ENCODE assay signal across 18 cellular contexts in the genomic region with DNA sequence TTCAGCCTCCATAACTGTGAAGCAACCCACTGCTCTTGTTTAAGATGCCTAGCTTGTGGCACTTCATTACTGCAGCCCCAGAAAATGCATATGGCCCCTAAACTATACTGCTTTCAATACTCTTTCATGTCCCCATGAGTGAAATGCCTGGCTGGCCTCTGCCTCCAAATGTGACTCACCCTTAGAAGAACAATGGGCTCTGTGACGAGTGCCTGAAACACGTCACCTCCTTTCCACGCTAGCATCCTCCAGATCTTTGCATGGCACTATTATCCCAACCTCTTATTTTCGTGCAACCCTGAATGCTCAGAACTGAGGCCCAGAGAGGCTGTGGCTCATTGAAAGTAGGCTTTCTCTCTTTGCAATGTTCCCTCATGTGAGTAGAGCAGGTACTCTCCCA.
DNase-seq lines count a peak whose midpoint lies in the region; ATAC-seq and TF ChIP-seq lines count a peak whose summit lies in the region.
"Had no signal": no experiment of that assay in that cellular context is flagged by ENCODE, and none has a peak within 500 bp of the region (broad histone marks: within the 10 kb centered on the region; RNA-seq: fewer than 3 reads in every experiment).

No MANE protein-coding gene starts in this region.

- in situ Hi-C loops in brain microvascular endothelial cell (cut with HindIII; ENCODE audit: low pct_ligation_motif_present, low sequenced_read_pairs) = no loop called here

- H3K27me3 ChIP-seq in brain microvascular endothelial cell (replicated peaks) = no peaks in the 10 kb centered on the region
- H3K27me3 ChIP-seq: right atrium auricular region, vagina had no signal

- no peak overlapping the region for H3K4me3 ChIP-seq in brain microvascular endothelial cell (ENCODE audit: low read depth, low read length)
- H3K4me3 ChIP-seq: right atrium auricular region, SJCRH30, vagina had no signal

- no peaks in the 10 kb centered on the region for H3K36me3 ChIP-seq in brain microvascular endothelial cell (replicated peaks)
- H3K36me3 ChIP-seq: right atrium auricular region, SJCRH30, vagina had no signal

- H3K27ac ChIP-seq in RWPE1 = no peak overlapping the region
- no peak overlapping the region for H3K27ac ChIP-seq in brain microvascular endothelial cell
- H3K27ac ChIP-seq: right atrium auricular region, SJCRH30, vagina had no signal

- ATAC-seq in GM21619 (IDR thresholded peaks at IDR 0.05; ENCODE audit: unreplicated experiment) = no peak
- ATAC-seq: CD8-positive, alpha-beta T cell; stimulated activated naive CD8-positive, alpha-beta T cell treated with anti-CD3 and anti-CD28 coated beads, Interleukin-15, amount 100 ng/mL, for 72 hours had no signal

- DNase-seq in ELR (ENCODE audit: low read depth) (peak; percentile 11), RWPE1 (ENCODE audit: low spot score) (peak; percentile 19), dermis microvascular lymphatic vessel endothelial cell (ENCODE audit: low read depth in 2 of 2) (peak; percentile 9 to 34), midbrain (lab: John Stamatoyannopoulos, UW) (peak; percentile 36), DMS 273 treated with DMSO at 0.1 percent for 48 hours (lab: John Stamatoyannopoulos, UW) (no peak), cerebellar cortex (ENCODE audit: low spot score) (no peak), brain microvascular endothelial cell (no peak)
- DNase-seq: activated CD4-positive, alpha-beta T cell treated with anti-CD3 and anti-CD28 coated beads for 1 hour; activated effector memory CD4-positive, alpha-beta T cell treated with anti-CD3 and anti-CD28 coated beads, Interleukin-2, amount 50 U/mL, for 16 hours; amniotic stem cell; CD8-positive, alpha-beta T cell; EL; NCI-H2081; SJCRH30; stimulated activated naive CD8-positive, alpha-beta T cell treated with anti-CD3 and anti-CD28 coated beads, Interleukin-15, amount 100 ng/mL, for 72 hours had no signal

- POLR2A ChIA-PET in RWPE1 (lab: Yijun Ruan, JAX; ENCODE audit: low non-redundant PET) = no interaction called here

- TF ChIP-seq CTCF in RWPE1 (conservative IDR thresholded peaks at IDR 0.05; ENCODE audit: low read depth) (no peak), brain microvascular endothelial cell (IDR thresholded peaks at IDR 0.05; ENCODE audit: low read depth, low read length, missing control alignments) (no peak)

- CTCF ChIA-PET in RWPE1 (lab: Yijun Ruan, JAX) = no interaction called here

Comparison
In these comparisons a context has a peak if more than half of its experiments do, and no peak if none do; other contexts are left out.
1. DNase-seq: peak in ELR (single experiment), RWPE1 (single experiment), dermis microvascular lymphatic vessel endothelial cell (2 of 2) and midbrain (single experiment); none in DMS 273 treated with DMSO at 0.1 percent for 48 hours (single experiment), cerebellar cortex (single experiment) and brain microvascular endothelial cell (single experiment).